ENCODE assay signal across 1 cellular context in genomic region chr17:41624208-41625101, GRCh38.
TF ChIP-seq lines count a peak whose summit lies in the region.

KRT17 (minus strand) TSS chr17:41624575; CDS start chr17:41624509, 66 bp downstream.

TF ChIP-seq in HepG2, 621 proteins besides CTCF, POLR2A, EP300 and RAD21 (continued from another document):
- 0 out of 4 replicates have a peak, but pooled peaks of 1 of the 2 experiments have one; percentile 35 for TF ChIP-seq ATF4 (CRISPR knock-in tag; IDR thresholded peaks at IDR 0.05)
- TF ChIP-seq ZNF207 (IDR thresholded peaks at IDR 0.05; ENCODE audit: borderline replicate concordance), result no peak
- TF ChIP-seq CEBPG (CRISPR knock-in tag; IDR thresholded peaks at IDR 0.05), result 0 out of 2 replicates have a peak, but pooled peaks have one; percentile 41
- no peak for TF ChIP-seq ZMYM3 (CRISPR knock-in tag; IDR thresholded peaks at IDR 0.05)
- TF ChIP-seq ZBTB4 (CRISPR knock-in tag; IDR thresholded peaks at IDR 0.05; ENCODE audit: borderline replicate concordance), result no peak
- no peak for TF ChIP-seq MZF1 (CRISPR knock-in tag; IDR thresholded peaks at IDR 0.05; ENCODE audit: borderline replicate concordance)
- no peak for TF ChIP-seq ZNF331 (CRISPR knock-in tag; IDR thresholded peaks at IDR 0.05)
- TF ChIP-seq ZNF687 (CRISPR knock-in tag; IDR thresholded peaks at IDR 0.05), result peak; percentile 26; the same call in 1 of the 2 replicates
TF ChIP-seq in HepG2: peak in this region for 5.
